1 cellular context compared by ENCODE assay signal in the genomic region with DNA sequence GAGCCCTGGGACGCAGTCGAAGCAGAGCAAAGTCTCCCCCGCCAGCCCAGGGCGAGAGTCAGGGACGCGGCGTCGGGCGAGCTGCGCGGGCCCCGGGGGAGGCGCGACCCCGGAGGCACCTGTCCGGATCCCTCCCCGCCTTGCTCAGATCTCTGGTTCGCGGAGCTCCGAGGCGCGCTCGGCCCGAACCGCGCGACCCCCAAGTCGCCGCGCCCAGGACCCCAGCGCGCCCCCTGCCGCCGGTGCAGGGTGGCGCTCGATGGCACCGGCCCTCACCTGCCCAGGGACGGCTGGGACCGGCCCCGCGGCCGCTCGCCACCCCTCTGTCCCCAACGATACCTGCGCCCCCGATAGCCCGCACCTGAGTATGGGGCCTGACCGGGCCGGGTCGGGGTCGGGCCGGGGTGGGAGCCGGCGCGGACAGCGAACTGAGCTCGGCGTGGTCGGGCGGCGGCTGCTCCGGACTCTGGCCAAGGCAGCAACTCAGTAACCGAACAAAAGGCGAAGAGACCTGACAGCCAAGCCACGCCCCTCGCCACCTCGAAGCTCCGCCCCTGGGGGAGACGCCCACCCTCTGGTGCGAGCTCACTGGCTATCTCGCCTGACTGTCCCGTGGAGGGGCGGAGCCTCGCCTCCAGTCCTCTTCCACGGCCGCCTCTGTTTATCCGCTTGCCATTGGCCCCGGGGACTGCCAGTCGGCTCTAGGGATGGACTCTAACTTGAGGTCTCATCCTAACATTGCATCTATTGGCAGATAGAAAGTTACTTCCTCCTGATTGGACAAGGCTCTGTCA.
TF ChIP-seq lines count a peak whose summit lies in the region.

A gene (minus strand): TSS at position 485 of the 794 bp plus-strand sequence. CDS start 14,857 bp downstream, outside the sequence.

TF ChIP-seq in WTC11, 78 proteins besides CTCF, POLR2A, EP300 and RAD21 (continued from another document):
- TF ChIP-seq, protein P1, sequence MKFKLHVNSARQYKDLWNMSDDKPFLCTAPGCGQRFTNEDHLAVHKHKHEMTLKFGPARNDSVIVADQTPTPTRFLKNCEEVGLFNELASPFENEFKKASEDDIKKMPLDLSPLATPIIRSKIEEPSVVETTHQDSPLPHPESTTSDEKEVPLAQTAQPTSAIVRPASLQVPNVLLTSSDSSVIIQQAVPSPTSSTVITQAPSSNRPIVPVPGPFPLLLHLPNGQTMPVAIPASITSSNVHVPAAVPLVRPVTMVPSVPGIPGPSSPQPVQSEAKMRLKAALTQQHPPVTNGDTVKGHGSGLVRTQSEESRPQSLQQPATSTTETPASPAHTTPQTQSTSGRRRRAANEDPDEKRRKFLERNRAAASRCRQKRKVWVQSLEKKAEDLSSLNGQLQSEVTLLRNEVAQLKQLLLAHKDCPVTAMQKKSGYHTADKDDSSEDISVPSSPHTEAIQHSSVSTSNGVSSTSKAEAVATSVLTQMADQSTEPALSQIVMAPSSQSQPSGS (CRISPR knock-in tag; IDR thresholded peaks at IDR 0.05; ENCODE audit: borderline replicate concordance, low read depth), result no peak
- TF ChIP-seq ZNF396 (CRISPR knock-in tag; IDR thresholded peaks at IDR 0.05; ENCODE audit: borderline replicate concordance) (peak; percentile 78; the same call in 1 of the 2 replicates), NR2C2 (CRISPR knock-in tag; IDR thresholded peaks at IDR 0.05) (no peak), TEAD4 (CRISPR knock-in tag; IDR thresholded peaks at IDR 0.05) (no peak), ZBTB21 (CRISPR knock-in tag; IDR thresholded peaks at IDR 0.05; ENCODE audit: borderline replicate concordance) (no peak; the same call in 1 of the 2 replicates)
- TF ChIP-seq, protein P2, sequence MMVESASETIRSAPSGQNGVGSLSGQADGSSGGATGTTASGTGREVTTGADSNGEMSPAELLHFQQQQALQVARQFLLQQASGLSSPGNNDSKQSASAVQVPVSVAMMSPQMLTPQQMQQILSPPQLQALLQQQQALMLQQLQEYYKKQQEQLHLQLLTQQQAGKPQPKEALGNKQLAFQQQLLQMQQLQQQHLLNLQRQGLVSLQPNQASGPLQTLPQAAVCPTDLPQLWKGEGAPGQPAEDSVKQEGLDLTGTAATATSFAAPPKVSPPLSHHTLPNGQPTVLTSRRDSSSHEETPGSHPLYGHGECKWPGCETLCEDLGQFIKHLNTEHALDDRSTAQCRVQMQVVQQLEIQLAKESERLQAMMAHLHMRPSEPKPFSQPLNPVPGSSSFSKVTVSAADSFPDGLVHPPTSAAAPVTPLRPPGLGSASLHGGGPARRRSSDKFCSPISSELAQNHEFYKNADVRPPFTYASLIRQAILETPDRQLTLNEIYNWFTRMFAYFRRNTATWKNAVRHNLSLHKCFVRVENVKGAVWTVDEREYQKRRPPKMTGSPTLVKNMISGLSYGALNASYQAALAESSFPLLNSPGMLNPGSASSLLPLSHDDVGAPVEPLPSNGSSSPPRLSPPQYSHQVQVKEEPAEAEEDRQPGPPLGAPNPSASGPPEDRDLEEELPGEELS (CRISPR knock-in tag; IDR thresholded peaks at IDR 0.05), result peak; percentile 68; the same call in 1 of the 2 replicates
TF ChIP-seq in WTC11: peak in this region for 25.
